Comparison of ENCODE assay signal across 1 cellular context in the genomic region with DNA sequence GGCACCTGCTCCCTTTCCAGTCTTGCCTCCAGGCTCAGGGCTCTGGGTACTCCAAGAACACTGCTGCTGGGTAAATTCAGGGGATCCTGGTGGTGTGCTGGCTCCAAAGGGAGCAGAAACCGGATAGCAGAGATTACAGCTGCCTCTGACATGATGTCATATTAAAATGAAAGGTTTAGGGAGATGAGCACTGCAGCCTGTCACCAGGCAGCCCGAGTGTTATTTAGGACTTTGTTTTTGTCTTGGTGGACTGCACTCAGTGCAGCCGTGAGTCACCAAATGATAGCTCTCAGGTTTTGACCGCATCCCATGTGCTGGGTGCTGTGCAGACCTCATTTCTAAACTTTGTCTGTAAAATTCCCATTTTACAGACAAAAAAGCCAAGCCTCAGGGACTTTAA.
TF ChIP-seq lines count a peak whose summit lies in the region.

No MANE protein-coding gene starts in this region.

TF ChIP-seq in SK-N-SH, 30 proteins besides CTCF, POLR2A, EP300 and RAD21 (continued from another document):
- TF ChIP-seq, protein P1, sequence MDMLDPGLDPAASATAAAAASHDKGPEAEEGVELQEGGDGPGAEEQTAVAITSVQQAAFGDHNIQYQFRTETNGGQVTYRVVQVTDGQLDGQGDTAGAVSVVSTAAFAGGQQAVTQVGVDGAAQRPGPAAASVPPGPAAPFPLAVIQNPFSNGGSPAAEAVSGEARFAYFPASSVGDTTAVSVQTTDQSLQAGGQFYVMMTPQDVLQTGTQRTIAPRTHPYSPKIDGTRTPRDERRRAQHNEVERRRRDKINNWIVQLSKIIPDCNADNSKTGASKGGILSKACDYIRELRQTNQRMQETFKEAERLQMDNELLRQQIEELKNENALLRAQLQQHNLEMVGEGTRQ (IDR thresholded peaks at IDR 0.05; ENCODE audit: borderline replicate concordance, low read depth, low read length) = no peak
